In genomic region chr21:27425574-27425973, GRCh38 we compare ENCODE assay signal across 13 cellular contexts.
A peak's percentile ranks its signal among the peaks of the same experiment; 100 is the strongest.
DNase-seq lines count a peak whose midpoint lies in the region; TF ChIP-seq lines count a peak whose summit lies in the region.
"Had no signal": no experiment of that assay in that cellular context is flagged by ENCODE, and none has a peak within 500 bp of the region (broad histone marks: within the 10 kb centered on the region; RNA-seq: fewer than 3 reads in every experiment).

No MANE protein-coding gene starts in this region.

- in situ Hi-C loops in astrocyte of the spinal cord (cut with HindIII; ENCODE audit: low sequenced_read_pairs): no loop called here

- no peaks in the 10 kb centered on the region for H3K36me3 ChIP-seq in kidney epithelial cell (ENCODE audit: control insufficient read depth, insufficient read depth, low read length)
- no peaks in the 10 kb centered on the region for H3K36me3 ChIP-seq in Peyer's patch
- H3K36me3 ChIP-seq: cardiac muscle cell had no signal

- no peak overlapping the region for H3K27ac ChIP-seq in Peyer's patch
- H3K27ac ChIP-seq: cardiac muscle cell had no signal

- peak; percentile 53 for DNase-seq in A172 (ENCODE audit: low spot score)
- DNase-seq in HS-5 (ENCODE audit: low read depth): peak; percentile 69
- DNase-seq in astrocyte of the spinal cord (ENCODE audit: low read depth, low spot score): peak; percentile 59
- peak; percentile 18 for DNase-seq in kidney epithelial cell (ENCODE audit: low read depth)
- no peak for DNase-seq in NCI-H1092 treated with DMSO at 0.1 percent for 48 hours (lab: John Stamatoyannopoulos, UW)
- no peak for DNase-seq in T1000 (lab: John Stamatoyannopoulos, UW)
- no peak for DNase-seq in retina
- DNase-seq in Peyer's patch: no peak
- DNase-seq: activated CD4-positive, alpha-beta T cell treated with anti-CD3 and anti-CD28 coated beads for 36 hours; midbrain; NCI-H524 treated with DMSO at 0.1 percent for 48 hours; SIG-M5 had no signal

- H3K27me3 ChIP-seq in kidney epithelial cell (ENCODE audit: control insufficient read depth, insufficient read depth, low read length) (no peaks in the 10 kb centered on the region), Peyer's patch (no peaks in the 10 kb centered on the region)
- H3K27me3 ChIP-seq: cardiac muscle cell had no signal

- TF ChIP-seq CTCF in astrocyte of the spinal cord (IDR thresholded peaks at IDR 0.05; ENCODE audit: low read depth, low read length) (no peak), kidney epithelial cell (IDR thresholded peaks at IDR 0.05; ENCODE audit: insufficient read depth, low read length, poor library complexity, severe bottlenecking) (no peak), Peyer's patch (IDR thresholded peaks at IDR 0.05) (no peak)

- H3K4me3 ChIP-seq in astrocyte of the spinal cord (ENCODE audit: low read depth, low read length) (no peak overlapping the region), kidney epithelial cell (ENCODE audit: low read depth, low read length) (no peak overlapping the region), Peyer's patch (no peak overlapping the region)
- H3K4me3 ChIP-seq: cardiac muscle cell had no signal

- no peak for TF ChIP-seq POLR2A in Peyer's patch (IDR thresholded peaks at IDR 0.05)

- H3K4me1 ChIP-seq in Peyer's patch: no peaks in the 10 kb centered on the region

- H3K9me3 ChIP-seq in Peyer's patch: no peaks in the 10 kb centered on the region

Comparison
In these comparisons a context has a peak if more than half of its experiments do, and no peak if none do; other contexts are left out.
1. DNase-seq: peak in A172 (single experiment), HS-5 (single experiment), astrocyte of the spinal cord (single experiment) and kidney epithelial cell (single experiment); none in NCI-H1092 treated with DMSO at 0.1 percent for 48 hours (single experiment), T1000 (single experiment), retina (single experiment) and Peyer's patch (0 of 3).